ENCODE assay signal across 17 cellular contexts in genomic region chr2:190891913-190892312, GRCh38. TPM values are rescaled to one million over a fixed set of nuclear protein-coding genes. Genes with fewer than 3 reads are reported as not detected.
DNase-seq lines count a peak whose midpoint lies in the region; ATAC-seq and TF ChIP-seq lines count a peak whose summit lies in the region.
"Had no signal": no experiment of that assay in that cellular context is flagged by ENCODE, and none has a peak within 500 bp of the region (broad histone marks: within the 10 kb centered on the region; RNA-seq: fewer than 3 reads in every experiment).

No MANE protein-coding gene starts in this region.

- no peaks in the 10 kb centered on the region for H3K36me3 ChIP-seq in breast epithelium
- H3K36me3 ChIP-seq in SK-N-MC (ENCODE audit: insufficient read depth, low read length), result peaks cover 23% of the 10 kb centered on the region; the same call in 1 of the 2 replicates
- peaks cover 0 to 18% (median 5%) of the 10 kb centered on the region in 3 donors for H3K36me3 ChIP-seq in tibial artery

- peak overlapping the region; percentile 60 for H3K27ac Mint-ChIP-seq in MCF 10A (ENCODE audit: low read depth, unreplicated experiment)
- peak overlapping the region; percentile 80 for H3K27ac Mint-ChIP-seq in memory B cell

- H3K4me1 ChIP-seq in breast epithelium, result peaks cover 0 to 6% of the 10 kb centered on the region in 2 donors
- peaks cover 0 to 100% (median 32%) of the 10 kb centered on the region in 4 donors for H3K4me1 ChIP-seq in tibial artery

- H3K27ac ChIP-seq in breast epithelium (peak overlapping the region in 1 of 2 donors; percentile 30), SK-N-MC (peak overlapping the region; percentile 48; the same call in 1 of the 2 replicates), tibial artery (peak overlapping the region; percentile 53 to 95)
- H3K27ac ChIP-seq: esophagus squamous epithelium, KMS-11, VCaP had no signal

- intact Hi-C loops in MCF 10A (cut with micrococcal nuclease), result no loop called here
- intact Hi-C loops in breast epithelium (cut with DNase I; ENCODE audit: low total_unique reads), result no loop called here
- intact Hi-C loops in tibial artery (cut with DNase I; ENCODE audit: low total_unique reads), result no loop called here

- H3K4me3 Mint-ChIP-seq in MCF 10A (ENCODE audit: unreplicated experiment) (no peak overlapping the region), memory B cell (no peak overlapping the region)

- H3K9me3 Mint-ChIP-seq in MCF 10A (ENCODE audit: unreplicated experiment) (no peaks in the 10 kb centered on the region), memory B cell (no peaks in the 10 kb centered on the region)

- POLR2A ChIA-PET in MCF 10A (lab: Yijun Ruan, JAX), result interaction anchor here (1.9 to 5.1 kb wide), 2 partner anchors 7 to 10 kb away, joined by 8 to 53 read pairs; no protein-coding TSS in a partner anchor

- TF ChIP-seq POLR2A in breast epithelium (IDR thresholded peaks at IDR 0.05), result no peak

- BruUV-seq in MCF 10A (replicated peaks; lab: Mats Ljungman, UMichigan), result no TSS peak

- H3K4me1 Mint-ChIP-seq in MCF 10A (ENCODE audit: insufficient read depth, unreplicated experiment) (peaks cover 33% of the 10 kb centered on the region), memory B cell (peaks cover 34% of the 10 kb centered on the region)

- H3K4me3 ChIP-seq in breast epithelium, result no peak overlapping the region
- no peak overlapping the region for H3K4me3 ChIP-seq in SK-N-MC
- no peak overlapping the region for H3K4me3 ChIP-seq in tibial artery
- H3K4me3 ChIP-seq: esophagus squamous epithelium, PC-9, right atrium auricular region had no signal

- ATAC-seq in memory B cell (ENCODE audit: low read depth), result no peak
- no peak for ATAC-seq in GM19395 (IDR thresholded peaks at IDR 0.05; ENCODE audit: unreplicated experiment)
- ATAC-seq: SK-N-SH treated with all-trans-retinoic acid at 6 μM for 48 hours had no signal

- H3K36me3 Mint-ChIP-seq in MCF 10A (ENCODE audit: insufficient read depth, unreplicated experiment) (peaks cover 13% of the 10 kb centered on the region), memory B cell (peaks cover 13% of the 10 kb centered on the region)

- CTCF ChIA-PET in MCF 10A (lab: Yijun Ruan, JAX), result interaction anchor here (0.6 to 1.2 kb wide), 2 partner anchors 38 to 41 kb away, joined by 3 to 5 read pairs; no protein-coding TSS in a partner anchor

- DNase-seq in MCF 10A (ENCODE audit: unreplicated experiment), result no peak
- no peak for DNase-seq in breast epithelium (ENCODE audit: low spot score in 2 of 2)
- no peak for DNase-seq in SK-N-MC (ENCODE audit: low read depth, low spot score)
- no peak for DNase-seq in memory B cell (ENCODE audit: low spot score in 2 of 2)
- no peak for DNase-seq in tibial artery
- DNase-seq in DMS53 (lab: John Stamatoyannopoulos, UW), result no peak
- no peak for DNase-seq in 8988T
- DNase-seq: DMS79 treated with DMSO at 0.1 percent for 48 hours; esophagus squamous epithelium; NCI-H146; PC-9; stimulated activated CD4-positive, alpha-beta T cell treated with anti-CD3 and anti-CD28 coated beads, Interleukin-2, amount 100 ng/mL, for 48 hours had no signal

- H3K27me3 ChIP-seq in breast epithelium, result no peaks in the 10 kb centered on the region
- H3K27me3 ChIP-seq in tibial artery, result no peaks in the 10 kb centered on the region
- H3K27me3 ChIP-seq: esophagus squamous epithelium, right atrium auricular region had no signal

- H3K27me3 Mint-ChIP-seq in MCF 10A (ENCODE audit: insufficient read depth, unreplicated experiment), result no peaks in the 10 kb centered on the region
- H3K27me3 Mint-ChIP-seq in memory B cell, result no peaks in the 10 kb centered on the region

- TF ChIP-seq CTCF in MCF 10A (IDR thresholded peaks at IDR 0.05; ENCODE audit: unreplicated experiment) (no peak), breast epithelium (IDR thresholded peaks at IDR 0.05) (no peak), tibial artery (IDR thresholded peaks at IDR 0.05) (no peak)

- H3K9me3 ChIP-seq in breast epithelium (no peaks in the 10 kb centered on the region), SK-N-MC (ENCODE audit: low read depth, low read length) (no peaks in the 10 kb centered on the region), tibial artery (no peaks in the 10 kb centered on the region)
- H3K9me3 ChIP-seq: esophagus squamous epithelium, right atrium auricular region had no signal

- no peak overlapping the region for H3K9ac ChIP-seq in SK-N-MC (ENCODE audit: insufficient read length)
- H3K9ac ChIP-seq: KMS-11 had no signal

RNA-seq across cellular contexts. Expression of gene GLS, which starts 11.3 kb away (rescaled TPM):
- total RNA-seq in MCF 10A (2022) (107 and 121 TPM in 2 replicates), breast epithelium (100 to 1,000 TPM in 2 of 3 donors, 10 to 100 TPM in 1; 96.7 to 157 (median 133) TPM)
